In genomic region chr5:146965781-146966659, GRCh38 we compare ENCODE assay signal across 8 cellular contexts.
A peak's percentile ranks its signal among the peaks of the same experiment; 100 is the strongest.
DNase-seq lines count a peak whose midpoint lies in the region; ATAC-seq and TF ChIP-seq lines count a peak whose summit lies in the region.

No MANE protein-coding gene starts in this region.

- H3K4me3 ChIP-seq in AG09309 (ENCODE audit: control insufficient read depth, low read depth, low read length), result no peak overlapping the region

- ATAC-seq in GM18519 (IDR thresholded peaks at IDR 0.05; ENCODE audit: low FRiP score, unreplicated experiment), result peak; percentile 99
- peak; percentile 99 for ATAC-seq in HG02973 (IDR thresholded peaks at IDR 0.05; ENCODE audit: unreplicated experiment)

- no peaks in the 10 kb centered on the region for H3K9me3 Mint-ChIP-seq in brain

- peak overlapping the region in 1 of 5 experiments; percentile 30 for H3K4me3 Mint-ChIP-seq in brain

- peaks cover 21% of the 10 kb centered on the region for H3K4me1 Mint-ChIP-seq in brain

- peak overlapping the region in 3 of 5 experiments; percentile 37 to 91 (median 59) for H3K27ac Mint-ChIP-seq in brain

- H3K36me3 Mint-ChIP-seq in brain, result no peaks in the 10 kb centered on the region

- H3K27me3 Mint-ChIP-seq in brain, result peaks cover 9% of the 10 kb centered on the region

- peak; percentile 73 for TF ChIP-seq CTCF in AG09309 (IDR thresholded peaks at IDR 0.05; ENCODE audit: control insufficient read depth, insufficient read depth, low read depth, low read length, missing control alignments)
- peak; percentile 93 to 94 for TF ChIP-seq CTCF in brain (conservative IDR thresholded peaks at IDR 0.05)

- DNase-seq in AG09309 (ENCODE audit: low read depth) (peak; percentile 33), NCI-H1694 (lab: John Stamatoyannopoulos, UW) (peak; percentile 78), T-helper 2 cell (peak in 3 of 5 experiments; percentile 5 to 47 (median 30)), iPS-NIHi7 (ENCODE audit: extremely low spot score) (peak; percentile 75)
- DNase-seq in stimulated activated CD4-positive, alpha-beta T cell treated with anti-CD3 and anti-CD28 coated beads, Interleukin-15, amount 100 ng/mL, for 24 hours, result peak; percentile 44
